Comparison of ENCODE assay signal across 1 cellular context in genomic region chr10:5711637-5712036, GRCh38.
TF ChIP-seq lines count a peak whose summit lies in the region.

No MANE protein-coding gene starts in this region.

TF ChIP-seq in GM23338, 12 proteins besides CTCF, POLR2A, EP300 and RAD21 (continued from another document):
- TF ChIP-seq, protein P1, sequence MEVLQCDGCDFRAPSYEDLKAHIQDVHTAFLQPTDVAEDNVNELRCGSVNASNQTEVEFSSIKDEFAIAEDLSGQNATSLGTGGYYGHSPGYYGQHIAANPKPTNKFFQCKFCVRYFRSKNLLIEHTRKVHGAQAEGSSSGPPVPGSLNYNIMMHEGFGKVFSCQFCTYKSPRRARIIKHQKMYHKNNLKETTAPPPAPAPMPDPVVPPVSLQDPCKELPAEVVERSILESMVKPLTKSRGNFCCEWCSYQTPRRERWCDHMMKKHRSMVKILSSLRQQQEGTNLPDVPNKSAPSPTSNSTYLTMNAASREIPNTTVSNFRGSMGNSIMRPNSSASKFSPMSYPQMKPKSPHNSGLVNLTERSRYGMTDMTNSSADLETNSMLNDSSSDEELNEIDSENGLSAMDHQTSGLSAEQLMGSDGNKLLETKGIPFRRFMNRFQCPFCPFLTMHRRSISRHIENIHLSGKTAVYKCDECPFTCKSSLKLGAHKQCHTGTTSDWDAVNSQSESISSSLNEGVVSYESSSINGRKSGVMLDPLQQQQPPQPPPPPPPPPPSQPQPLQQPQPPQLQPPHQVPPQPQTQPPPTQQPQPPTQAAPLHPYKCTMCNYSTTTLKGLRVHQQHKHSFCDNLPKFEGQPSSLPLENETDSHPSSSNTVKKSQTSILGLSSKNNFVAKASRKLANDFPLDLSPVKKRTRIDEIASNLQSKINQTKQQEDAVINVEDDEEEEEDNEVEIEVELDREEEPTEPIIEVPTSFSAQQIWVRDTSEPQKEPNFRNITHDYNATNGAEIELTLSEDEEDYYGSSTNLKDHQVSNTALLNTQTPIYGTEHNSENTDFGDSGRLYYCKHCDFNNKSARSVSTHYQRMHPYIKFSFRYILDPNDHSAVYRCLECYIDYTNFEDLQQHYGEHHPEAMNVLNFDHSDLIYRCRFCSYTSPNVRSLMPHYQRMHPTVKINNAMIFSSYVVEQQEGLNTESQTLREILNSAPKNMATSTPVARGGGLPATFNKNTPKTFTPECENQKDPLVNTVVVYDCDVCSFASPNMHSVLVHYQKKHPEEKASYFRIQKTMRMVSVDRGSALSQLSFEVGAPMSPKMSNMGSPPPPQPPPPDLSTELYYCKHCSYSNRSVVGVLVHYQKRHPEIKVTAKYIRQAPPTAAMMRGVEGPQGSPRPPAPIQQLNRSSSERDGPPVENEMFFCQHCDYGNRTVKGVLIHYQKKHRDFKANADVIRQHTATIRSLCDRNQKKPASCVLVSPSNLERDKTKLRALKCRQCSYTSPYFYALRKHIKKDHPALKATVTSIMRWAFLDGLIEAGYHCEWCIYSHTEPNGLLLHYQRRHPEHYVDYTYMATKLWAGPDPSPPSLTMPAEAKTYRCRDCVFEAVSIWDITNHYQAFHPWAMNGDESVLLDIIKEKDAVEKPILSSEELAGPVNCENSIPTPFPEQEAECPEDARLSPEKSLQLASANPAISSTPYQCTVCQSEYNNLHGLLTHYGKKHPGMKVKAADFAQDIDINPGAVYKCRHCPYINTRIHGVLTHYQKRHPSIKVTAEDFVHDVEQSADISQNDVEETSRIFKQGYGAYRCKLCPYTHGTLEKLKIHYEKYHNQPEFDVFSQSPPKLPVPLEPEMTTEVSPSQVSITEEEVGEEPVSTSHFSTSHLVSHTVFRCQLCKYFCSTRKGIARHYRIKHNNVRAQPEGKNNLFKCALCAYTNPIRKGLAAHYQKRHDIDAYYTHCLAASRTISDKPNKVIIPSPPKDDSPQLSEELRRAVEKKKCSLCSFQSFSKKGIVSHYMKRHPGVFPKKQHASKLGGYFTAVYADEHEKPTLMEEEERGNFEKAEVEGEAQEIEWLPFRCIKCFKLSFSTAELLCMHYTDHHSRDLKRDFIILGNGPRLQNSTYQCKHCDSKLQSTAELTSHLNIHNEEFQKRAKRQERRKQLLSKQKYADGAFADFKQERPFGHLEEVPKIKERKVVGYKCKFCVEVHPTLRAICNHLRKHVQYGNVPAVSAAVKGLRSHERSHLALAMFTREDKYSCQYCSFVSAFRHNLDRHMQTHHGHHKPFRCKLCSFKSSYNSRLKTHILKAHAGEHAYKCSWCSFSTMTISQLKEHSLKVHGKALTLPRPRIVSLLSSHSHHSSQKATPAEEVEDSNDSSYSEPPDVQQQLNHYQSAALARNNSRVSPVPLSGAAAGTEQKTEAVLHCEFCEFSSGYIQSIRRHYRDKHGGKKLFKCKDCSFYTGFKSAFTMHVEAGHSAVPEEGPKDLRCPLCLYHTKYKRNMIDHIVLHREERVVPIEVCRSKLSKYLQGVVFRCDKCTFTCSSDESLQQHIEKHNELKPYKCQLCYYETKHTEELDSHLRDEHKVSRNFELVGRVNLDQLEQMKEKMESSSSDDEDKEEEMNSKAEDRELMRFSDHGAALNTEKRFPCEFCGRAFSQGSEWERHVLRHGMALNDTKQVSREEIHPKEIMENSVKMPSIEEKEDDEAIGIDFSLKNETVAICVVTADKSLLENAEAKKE (CRISPR knock-in tag; IDR thresholded peaks at IDR 0.05) = no peak
- TF ChIP-seq CREB1 (CRISPR knock-in tag; IDR thresholded peaks at IDR 0.05; ENCODE audit: low read depth) = no peak
